ENCODE assay signal across 8 cellular contexts in the genomic region with DNA sequence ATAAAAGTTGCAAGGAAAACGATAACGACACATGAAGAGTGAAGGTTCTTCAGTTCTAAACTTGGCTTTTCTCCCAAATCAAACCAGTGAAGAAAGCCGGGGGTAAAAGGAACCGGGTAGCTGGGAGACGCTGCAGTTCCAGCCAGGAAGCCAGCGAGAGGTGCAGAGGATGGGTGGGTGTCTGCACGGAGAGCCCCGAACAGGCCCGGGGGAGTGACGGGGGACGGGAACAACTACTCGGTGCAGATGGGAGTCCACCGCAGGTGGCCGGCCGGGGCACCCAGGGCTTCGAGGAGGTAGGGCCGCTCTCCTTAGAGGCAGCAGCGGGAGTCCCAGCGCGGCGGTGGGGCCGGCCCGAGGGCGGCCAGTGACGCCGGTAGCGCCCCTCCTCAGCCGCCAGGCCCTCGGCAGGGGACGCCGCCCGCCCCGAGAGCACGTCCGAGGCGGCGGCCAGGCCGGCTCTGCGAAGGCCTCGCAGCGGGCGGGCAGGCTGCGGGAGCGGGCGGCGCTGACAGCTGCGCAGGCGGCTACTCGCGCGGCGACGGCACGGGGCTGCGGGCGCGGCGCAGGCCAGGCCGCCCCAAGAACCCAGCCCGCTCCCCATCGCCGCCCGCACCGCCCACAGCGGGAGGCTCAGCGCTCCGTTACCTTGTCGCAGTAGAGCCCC. TPM values are rescaled to one million over a fixed set of nuclear protein-coding genes. Genes with fewer than 3 reads are reported as not detected.
DNase-seq lines count a peak whose midpoint lies in the region; ATAC-seq and TF ChIP-seq lines count a peak whose summit lies in the region.

No MANE protein-coding gene starts in this region.

- no peaks in the 10 kb centered on the region for H3K9me3 ChIP-seq in thoracic aorta

- peaks cover 51% of the 10 kb centered on the region for H3K4me1 Mint-ChIP-seq in nephron progenitor cell

- H3K27me3 ChIP-seq in thoracic aorta (replicated peaks; ENCODE audit: insufficient read depth), result no peaks in the 10 kb centered on the region

- peaks cover 5% of the 10 kb centered on the region for H3K36me3 Mint-ChIP-seq in nephron progenitor cell (ENCODE audit: low read depth)

- H3K4me3 ChIP-seq in fibroblast of pulmonary artery (replicated peaks; ENCODE audit: low read depth, low read length), result peak overlapping the region; percentile 73
- H3K4me3 ChIP-seq in thoracic aorta, result peak overlapping the region; percentile 70

- ATAC-seq in HG02623 (IDR thresholded peaks at IDR 0.05; ENCODE audit: unreplicated experiment) (peak; percentile 38), thoracic aorta (ENCODE audit: insufficient number of reproducible peaks, low FRiP score, low read depth) (peak; percentile 4)

- peak overlapping the region; percentile 99 for H3K4me3 Mint-ChIP-seq in nephron progenitor cell

- TF ChIP-seq CTCF in fibroblast of pulmonary artery (IDR thresholded peaks at IDR 0.05; ENCODE audit: low read length, missing control alignments) (no peak), nephron progenitor cell (IDR thresholded peaks at IDR 0.05) (no peak), thoracic aorta (IDR thresholded peaks at IDR 0.05) (no peak)

- H3K36me3 ChIP-seq in thoracic aorta, result no peaks in the 10 kb centered on the region

- H3K4me1 ChIP-seq in thoracic aorta (ENCODE audit: control insufficient read depth in 1 of 2, low read depth in 2 of 2), result peaks cover 39 to 66% of the 10 kb centered on the region in 2 donors

- H3K9me3 Mint-ChIP-seq in nephron progenitor cell, result no peaks in the 10 kb centered on the region

- peak overlapping the region; percentile 99 for H3K27ac Mint-ChIP-seq in nephron progenitor cell

- H3K27ac ChIP-seq in thoracic aorta, result peak overlapping the region; percentile 98 to 100

- H3K27me3 Mint-ChIP-seq in nephron progenitor cell (ENCODE audit: low read depth, poor library complexity), result peaks cover 3% of the 10 kb centered on the region

- DNase-seq in NCI-H2227 (lab: John Stamatoyannopoulos, UW; ENCODE audit: unreplicated experiment) (peak; percentile 63), NCI-H2227 treated with DMSO at 0.1 percent for 48 hours (lab: John Stamatoyannopoulos, UW) (no peak), NCI-H1092 (lab: John Stamatoyannopoulos, UW) (peak; percentile 54), activated T-cell treated with anti-CD3 and anti-CD28 coated beads for 24 hours (ENCODE audit: low read depth) (peak; percentile 25), fibroblast of pulmonary artery (ENCODE audit: low read depth) (peak; percentile 34), nephron progenitor cell (no peak), thoracic aorta (ENCODE audit: low spot score) (no peak)

RNA-seq across cellular contexts. Expression of gene FBXL5, which starts 0.5 kb away (rescaled TPM):
- total RNA-seq in thoracic aorta, result 100 to 1,000 TPM; 136 to 147 TPM

RNA-seq across cellular contexts. Expression of gene FAM200B, which starts 26.9 kb away (rescaled TPM):
- 10 to 100 TPM; 27.8 to 35.2 TPM for total RNA-seq in thoracic aorta

RNA-seq across cellular contexts. Expression of gene BST1, which starts 48.2 kb away (rescaled TPM):
- total RNA-seq in thoracic aorta, result 10 to 100 TPM in 1 of 2 donors, 1 to 10 TPM in 1; 9.2 to 15.7 TPM

Comparison
In these comparisons a context has a peak if more than half of its experiments do, and no peak if none do; other contexts are left out.
1. DNase-seq: peak in NCI-H2227 (single experiment), NCI-H1092 (single experiment), activated T-cell treated with anti-CD3 and anti-CD28 coated beads for 24 hours (single experiment) and fibroblast of pulmonary artery (single experiment); none in NCI-H2227 treated with DMSO at 0.1 percent for 48 hours (single experiment), nephron progenitor cell (single experiment) and thoracic aorta (single experiment).